Comparison of ENCODE assay signal across 8 cellular contexts in genomic region chr2:39435974-39436591, GRCh38. TPM values are rescaled to one million over a fixed set of nuclear protein-coding genes. Genes with fewer than 3 reads are reported as not detected.
DNase-seq lines count a peak whose midpoint lies in the region; ATAC-seq lines count a peak whose summit lies in the region.

No MANE protein-coding gene starts in this region.

- no peaks in the 10 kb centered on the region for H3K27me3 ChIP-seq in HUES64 (ENCODE audit: insufficient read depth, low read length)

- no peaks in the 10 kb centered on the region for H3K36me3 ChIP-seq in HUES64 (ENCODE audit: insufficient read depth, low read length)

- intact Hi-C loops in sciatic nerve (cut with DNase I), result loop anchor here (5.0 kb wide), 1 partner anchor 49 kb away; no protein-coding TSS in a partner anchor

- peak; percentile 28 for DNase-seq in DMS53 (lab: John Stamatoyannopoulos, UW)
- DNase-seq in DMS53 treated with DMSO at 0.1 percent for 48 hours (lab: John Stamatoyannopoulos, UW; ENCODE audit: unreplicated experiment), result no peak
- DNase-seq in amniotic epithelial cell (ENCODE audit: low read depth), result peak; percentile 79
- peak; percentile 37 for DNase-seq in hepatic stellate cell (ENCODE audit: low spot score)
- DNase-seq in sciatic nerve (ENCODE audit: low spot score), result peak; percentile 63
- no peak for DNase-seq in occipital lobe (lab: John Stamatoyannopoulos, UW)
- DNase-seq in NCI-H2196 (lab: John Stamatoyannopoulos, UW; ENCODE audit: unreplicated experiment), result no peak

- 2% methylated on average over 16 of the region's 16 CpGs for WGBS in HUES64

- peak overlapping the region; percentile 84 for H3K9ac ChIP-seq in HUES64 (ENCODE audit: low read depth, low read length)

- H3K4me1 ChIP-seq in HUES64 (ENCODE audit: insufficient read depth, low read length), result peaks cover 62% of the 10 kb centered on the region

- no peaks in the 10 kb centered on the region for H3K9me3 ChIP-seq in HUES64 (ENCODE audit: insufficient read depth, low read depth, low read length)

- peak overlapping the region; percentile 93 for H3K4me3 ChIP-seq in HUES64 (ENCODE audit: low read length)

- ATAC-seq in sciatic nerve, result peak; percentile 23

- H3K27ac ChIP-seq in HUES64 (ENCODE audit: low read depth, low read length), result peak overlapping the region; percentile 82

RNA-seq across cellular contexts. Expression of gene MAP4K3, which starts 1.0 kb away (rescaled TPM):
- 31.3 TPM for polyA plus RNA-seq in HUES64 (2013, experiment 1 of 2)
- polyA plus RNA-seq in HUES64 (2013, experiment 2 of 2), result 32.0 TPM
- total RNA-seq in sciatic nerve (50.4 TPM), occipital lobe (122 TPM)

Comparison
In these comparisons a context has a peak if more than half of its experiments do, and no peak if none do; other contexts are left out.
1. DNase-seq: peak in DMS53 (single experiment), amniotic epithelial cell (single experiment), hepatic stellate cell (single experiment) and sciatic nerve (single experiment); none in DMS53 treated with DMSO at 0.1 percent for 48 hours (single experiment), occipital lobe (single experiment) and NCI-H2196 (single experiment).